In the genomic region with DNA sequence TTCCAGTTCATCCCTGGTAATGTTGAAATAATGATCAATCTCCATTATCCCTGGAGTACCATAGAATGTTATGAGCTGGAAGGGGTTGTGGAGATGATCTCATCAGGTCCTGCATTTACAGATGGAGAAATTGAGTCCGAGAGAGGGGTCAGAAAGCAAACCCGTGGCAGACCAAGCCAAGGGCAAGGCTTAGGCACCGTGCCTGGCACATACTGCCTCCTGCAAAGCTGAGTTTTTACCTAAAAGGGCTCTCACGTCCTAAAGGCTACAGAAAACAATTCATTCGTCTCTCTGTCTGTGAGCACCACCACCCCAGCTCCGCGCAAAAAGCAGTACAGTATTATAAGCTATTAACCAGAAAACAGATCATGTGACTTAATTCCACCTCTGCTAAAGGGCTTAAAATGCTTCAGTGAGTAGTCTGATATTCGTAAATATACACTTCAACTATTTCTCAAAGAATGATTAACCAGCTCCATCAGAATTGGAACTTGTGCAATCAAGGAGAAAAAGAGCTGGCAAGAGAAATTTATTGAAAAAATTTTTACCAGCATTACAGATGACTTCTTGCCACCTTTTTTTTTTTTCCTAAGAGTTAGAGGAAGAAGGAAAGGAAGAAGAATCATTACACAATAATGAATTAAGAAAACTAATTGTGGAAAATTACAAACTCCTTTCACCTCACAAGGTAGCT, we compare ENCODE assay signal across 2 cellular contexts.
TF ChIP-seq lines count a peak whose summit lies in the region.

No MANE protein-coding gene starts in this region.

TF ChIP-seq in IMR-90, 13 proteins besides CTCF, POLR2A, EP300 and RAD21:
- peak; percentile 29 for TF ChIP-seq CEBPB (IDR thresholded peaks at IDR 0.05; ENCODE audit: low read depth, low read length)
- TF ChIP-seq, protein P1, sequence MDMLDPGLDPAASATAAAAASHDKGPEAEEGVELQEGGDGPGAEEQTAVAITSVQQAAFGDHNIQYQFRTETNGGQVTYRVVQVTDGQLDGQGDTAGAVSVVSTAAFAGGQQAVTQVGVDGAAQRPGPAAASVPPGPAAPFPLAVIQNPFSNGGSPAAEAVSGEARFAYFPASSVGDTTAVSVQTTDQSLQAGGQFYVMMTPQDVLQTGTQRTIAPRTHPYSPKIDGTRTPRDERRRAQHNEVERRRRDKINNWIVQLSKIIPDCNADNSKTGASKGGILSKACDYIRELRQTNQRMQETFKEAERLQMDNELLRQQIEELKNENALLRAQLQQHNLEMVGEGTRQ (IDR thresholded peaks at IDR 0.05; ENCODE audit: low read depth, low read length), result no peak

TF ChIP-seq in GM12878, 131 proteins besides CTCF, POLR2A, EP300 and RAD21:
- TF ChIP-seq NFXL1 (IDR thresholded peaks at IDR 0.05; ENCODE audit: borderline replicate concordance), result peak; percentile 77; the same call in 1 of the 2 replicates
- TF ChIP-seq SIN3A (IDR thresholded peaks at IDR 0.05; ENCODE audit: low read depth, low read length), result no peak
- TF ChIP-seq ASH2L (IDR thresholded peaks at IDR 0.05; ENCODE audit: borderline replicate concordance, low read depth), result no peak
